Comparison of ENCODE assay signal across 8 cellular contexts in the genomic region with DNA sequence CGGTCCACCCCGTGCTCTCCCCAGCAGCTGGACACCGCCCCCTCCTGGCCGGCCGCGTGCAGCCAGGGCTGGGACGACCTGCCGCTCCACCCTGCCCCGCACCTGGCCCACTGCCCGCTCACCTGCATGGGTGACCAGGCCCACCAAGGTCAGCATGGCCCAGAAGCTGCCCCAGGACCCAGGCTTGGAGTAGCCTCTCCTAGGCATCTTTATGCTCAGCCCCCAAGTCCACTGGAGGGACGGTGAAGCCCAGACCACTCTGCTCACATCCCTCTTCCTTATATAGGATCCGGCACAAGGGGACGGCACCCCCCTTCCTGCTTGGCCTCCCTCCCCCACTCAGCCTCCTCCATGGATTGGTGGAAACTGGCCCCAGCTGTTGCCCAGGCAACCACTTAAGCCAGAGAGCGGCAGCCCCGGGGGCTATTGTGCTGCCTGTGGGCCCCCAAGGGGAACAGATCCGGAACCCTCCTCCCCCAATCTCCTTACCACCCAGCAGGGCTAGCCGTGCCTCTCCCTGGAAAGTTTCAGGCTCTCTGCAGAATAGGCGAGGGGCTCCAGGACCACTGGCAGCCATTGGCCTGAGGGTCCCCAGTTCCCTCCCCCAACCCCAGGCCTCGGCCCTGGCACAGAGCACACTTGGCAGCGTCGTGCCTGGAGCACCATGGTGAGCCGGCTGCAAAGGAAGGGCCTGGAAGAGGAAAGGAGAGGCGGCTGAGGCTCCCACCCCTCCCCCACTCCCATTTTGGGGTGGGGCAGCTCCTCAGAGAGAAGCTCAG. TPM values are rescaled to one million over a fixed set of nuclear protein-coding genes. Genes with fewer than 3 reads are reported as not detected.
DNase-seq lines count a peak whose midpoint lies in the region; ATAC-seq and TF ChIP-seq lines count a peak whose summit lies in the region.
"Had no signal": no experiment of that assay in that cellular context is flagged by ENCODE, and none has a peak within 500 bp of the region (broad histone marks: within the 10 kb centered on the region; RNA-seq: fewer than 3 reads in every experiment).

A gene with protein sequence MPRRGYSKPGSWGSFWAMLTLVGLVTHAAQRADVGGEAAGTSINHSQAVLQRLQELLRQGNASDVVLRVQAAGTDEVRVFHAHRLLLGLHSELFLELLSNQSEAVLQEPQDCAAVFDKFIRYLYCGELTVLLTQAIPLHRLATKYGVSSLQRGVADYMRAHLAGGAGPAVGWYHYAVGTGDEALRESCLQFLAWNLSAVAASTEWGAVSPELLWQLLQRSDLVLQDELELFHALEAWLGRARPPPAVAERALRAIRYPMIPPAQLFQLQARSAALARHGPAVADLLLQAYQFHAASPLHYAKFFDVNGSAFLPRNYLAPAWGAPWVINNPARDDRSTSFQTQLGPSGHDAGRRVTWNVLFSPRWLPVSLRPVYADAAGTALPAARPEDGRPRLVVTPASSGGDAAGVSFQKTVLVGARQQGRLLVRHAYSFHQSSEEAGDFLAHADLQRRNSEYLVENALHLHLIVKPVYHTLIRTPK (minus strand): TSS at position 256 of the 779 bp plus-strand sequence. CDS start 49 bp downstream, at position 207.

- H3K27ac Mint-ChIP-seq in activated naive CD4-positive, alpha-beta T cell treated with anti-CD3 and anti-CD28 coated beads, Interleukin-2, amount 10 ng/mL, durations not matched to agents 7 days and 5 days, result no peak within 1 kb of the TSS

- H3K4me3 ChIP-seq in retinal pigment epithelial cell (ENCODE audit: low read length), result no peak within 1 kb of the TSS

- peak; percentile 86 for ATAC-seq in left ventricle myocardium superior
- no peak for ATAC-seq in HG03196 (IDR thresholded peaks at IDR 0.05; ENCODE audit: unreplicated experiment)

- no peak within 1 kb of the TSS for H3K4me3 Mint-ChIP-seq in activated naive CD4-positive, alpha-beta T cell treated with anti-CD3 and anti-CD28 coated beads, Interleukin-2, amount 10 ng/mL, durations not matched to agents 7 days and 5 days

- H3K9me3 Mint-ChIP-seq in activated naive CD4-positive, alpha-beta T cell treated with anti-CD3 and anti-CD28 coated beads, Interleukin-2, amount 10 ng/mL, durations not matched to agents 7 days and 5 days, result no peaks in the 10 kb centered on the region

- CTCF ChIA-PET in activated naive CD4-positive, alpha-beta T cell treated with anti-CD3 and anti-CD28 coated beads, Interleukin-2, amount 10 ng/mL, durations not matched to agents 7 days and 5 days (lab: Charles Lee), result interaction anchor here (0.5 to 3.5 kb wide), 17 partner anchors 7 to 933 kb away, joined by 3 to 27 read pairs (median 5); a partner anchor contains a TSS

- H3K36me3 Mint-ChIP-seq in activated naive CD4-positive, alpha-beta T cell treated with anti-CD3 and anti-CD28 coated beads, Interleukin-2, amount 10 ng/mL, durations not matched to agents 7 days and 5 days, result no peaks in the 10 kb centered on the region

- peaks cover 79% of the 10 kb centered on the region for H3K27me3 Mint-ChIP-seq in activated naive CD4-positive, alpha-beta T cell treated with anti-CD3 and anti-CD28 coated beads, Interleukin-2, amount 10 ng/mL, durations not matched to agents 7 days and 5 days

- DNase-seq in NCI-H2227 (lab: John Stamatoyannopoulos, UW; ENCODE audit: unreplicated experiment) (peak; percentile 89), left ventricle myocardium superior (peak; percentile 80), retinal pigment epithelial cell (ENCODE audit: low read depth) (no peak), cerebellar nuclear complex (lab: John Stamatoyannopoulos, UW) (no peak)
- DNase-seq in activated naive CD4-positive, alpha-beta T cell treated with anti-CD3 and anti-CD28 coated beads, Interleukin-2, amount 10 ng/mL, durations not matched to agents 7 days and 5 days, result peak; percentile 61

- intact Hi-C loops in left ventricle myocardium superior (cut with micrococcal nuclease), result no loop called here

- peaks cover 5% of the 10 kb centered on the region for H3K4me1 Mint-ChIP-seq in activated naive CD4-positive, alpha-beta T cell treated with anti-CD3 and anti-CD28 coated beads, Interleukin-2, amount 10 ng/mL, durations not matched to agents 7 days and 5 days

- TF ChIP-seq CTCF in GM12874 (IDR thresholded peaks at IDR 0.05; ENCODE audit: insufficient read depth, low read depth, low read length) (peak; percentile 77), retinal pigment epithelial cell (conservative IDR thresholded peaks at IDR 0.05; ENCODE audit: low read depth, low read length) (peak; percentile 76)

RNA-seq across cellular contexts. Expression of the gene that starts here (rescaled TPM):
- not detected for total RNA-seq in left ventricle myocardium superior
- total RNA-seq: activated CD8-positive, alpha-beta memory T cell treated with anti-CD3 and anti-CD28 coated beads for 36 hours had no signal

Comparison
In these comparisons a context has a peak if more than half of its experiments do, and no peak if none do; other contexts are left out.
1. Peak in DNase-seq and ATAC-seq in left ventricle myocardium superior; RNA of the gene not detected or under 1 TPM.
2. DNase-seq: peak in NCI-H2227 (single experiment) and activated naive CD4-positive, alpha-beta T cell treated with anti-CD3 and anti-CD28 coated beads, Interleukin-2, amount 10 ng/mL, durations not matched to agents 7 days and 5 days (single experiment); none in retinal pigment epithelial cell (single experiment) and cerebellar nuclear complex (0 of 2).